In the genomic region with DNA sequence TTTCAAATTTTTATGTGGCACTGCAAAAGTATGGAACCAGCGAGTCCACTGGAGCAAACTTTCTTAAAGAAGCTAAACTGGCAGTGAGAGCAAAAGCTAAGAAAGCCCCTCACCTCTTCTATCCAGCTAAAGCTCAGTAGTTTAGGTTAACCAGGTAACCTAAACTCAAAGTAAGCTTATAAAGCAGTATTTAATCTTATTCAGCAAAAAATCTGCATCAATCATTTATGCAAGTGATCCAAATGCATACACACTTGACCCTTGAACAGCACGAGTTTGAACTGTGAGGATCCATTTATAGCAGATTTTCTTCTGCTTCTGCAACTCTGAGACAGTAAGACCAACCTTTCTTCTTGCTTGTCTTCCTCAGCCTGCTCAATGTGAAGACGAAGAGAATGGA, we compare ENCODE assay signal across 10 cellular contexts.
"Had no signal": no experiment of that assay in that cellular context is flagged by ENCODE, and none has a peak within 500 bp of the region (broad histone marks: within the 10 kb centered on the region; RNA-seq: fewer than 3 reads in every experiment).

No MANE protein-coding gene starts in this region.

- H3K4me3 ChIP-seq: GM23248, GM23338, HAP-1 had no signal

- H3K4me3 Mint-ChIP-seq: GM23338, H9, HFFc6 had no signal

- ATAC-seq: GM23338, HCT116 had no signal

- H3K4me1 Mint-ChIP-seq: GM23338, H9 had no signal

- H3K9ac ChIP-seq: GM23248 had no signal

- H3K9me3 ChIP-seq: HAP-1 had no signal

- H2AFZ ChIP-seq: GM23248, GM23338 had no signal

- H3K27ac ChIP-seq: GM23248 had no signal

- H3K27ac Mint-ChIP-seq: GM23338, H9, HFFc6 had no signal

- DNase-seq: GM23248, GOT3, H7, H9, HCEC 1CT, HFFc6 had no signal

- H3K4me1 ChIP-seq: HAP-1 had no signal

- H3K36me3 ChIP-seq: HAP-1 had no signal

- H3K4me2 ChIP-seq: GM23338 had no signal

- FAIRE-seq: H1 had no signal
